6 cellular contexts compared by ENCODE assay signal in genomic region chr10:59857921-59858320, GRCh38.
"Had no signal": no experiment of that assay in that cellular context is flagged by ENCODE, and none has a peak within 500 bp of the region (broad histone marks: within the 10 kb centered on the region; RNA-seq: fewer than 3 reads in every experiment).

No MANE protein-coding gene starts in this region.

- H3K27ac ChIP-seq: GM23248 had no signal

- H3K4me3 ChIP-seq: GM23248, K562 had no signal

- H3K9ac ChIP-seq: GM23248 had no signal

- ATAC-seq: K562 had no signal

- H2AFZ ChIP-seq: GM23248 had no signal

- DNase-seq: GOT3, H9, HCEC 1CT, IMR-90 had no signal

- FAIRE-seq: K562 had no signal
